In the genomic region with DNA sequence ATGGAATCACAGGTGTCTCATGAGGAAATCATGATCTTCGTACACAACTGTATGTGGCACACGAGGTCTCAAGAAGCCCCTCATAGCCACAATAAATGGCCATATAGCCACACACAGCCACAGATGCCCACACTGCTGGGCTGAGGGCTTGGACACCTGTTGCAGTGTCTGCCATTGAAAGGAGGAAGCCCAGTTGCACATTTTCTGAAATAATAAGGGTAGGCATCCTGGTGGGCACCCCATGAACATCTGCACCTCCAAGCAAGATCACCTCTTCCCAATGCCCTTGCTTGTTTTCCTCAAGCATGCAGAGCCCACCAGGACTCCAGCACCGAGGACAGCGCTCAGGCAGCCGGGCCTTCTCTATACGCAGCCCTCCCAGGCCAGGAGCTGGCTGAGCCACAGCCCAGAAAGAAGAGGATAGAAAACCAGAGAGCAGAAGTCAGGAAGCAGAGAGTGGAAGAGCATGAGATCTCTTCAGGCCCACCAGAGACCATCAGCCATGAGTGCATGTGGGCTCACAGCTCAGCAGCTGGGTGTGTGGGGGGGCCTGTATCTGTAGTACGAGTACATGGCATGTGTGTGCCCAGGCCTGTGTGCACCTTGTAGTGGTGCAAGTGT, we compare ENCODE assay signal across 8 cellular contexts. TPM values are rescaled to one million over a fixed set of nuclear protein-coding genes. Genes with fewer than 3 reads are reported as not detected.
A peak's percentile ranks its signal among the peaks of the same experiment; 100 is the strongest.
DNase-seq lines count a peak whose midpoint lies in the region; ATAC-seq, FAIRE-seq and TF ChIP-seq lines count a peak whose summit lies in the region.

No MANE protein-coding gene starts in this region.

- H3K4me1 Mint-ChIP-seq in naive B cell, result peaks cover 11 to 16% (median 12%) of the 10 kb centered on the region in 3 donors

- H3K4me1 ChIP-seq in effector memory CD4-positive, alpha-beta T cell (ENCODE audit: control insufficient read depth, insufficient read depth, low read length, poor library complexity, severe bottlenecking), result peaks cover 8% of the 10 kb centered on the region
- peaks cover 0 to 4% of the 10 kb centered on the region in 2 donors for H3K4me1 ChIP-seq in small intestine (ENCODE audit: control insufficient read depth in 2 of 2, insufficient read depth in 1 of 2, low read depth in 1 of 2, low read length in 1 of 2)

- no peaks in the 10 kb centered on the region for H3K36me3 Mint-ChIP-seq in naive B cell

- FAIRE-seq in small intestine (lab: Jason Lieb, UNC), result no peak

- peaks cover 0 to 2% (median 0%) of the 10 kb centered on the region in 7 donors for H3K9me3 Mint-ChIP-seq in naive B cell

- peak overlapping the region; percentile 72 for H3K4me3 ChIP-seq in effector memory CD4-positive, alpha-beta T cell (ENCODE audit: insufficient read depth, low read depth, low read length, poor library complexity, severe bottlenecking)
- H3K4me3 ChIP-seq in small intestine (ENCODE audit: low read depth in 1 of 2, low read length in 2 of 2), result no peak overlapping the region

- peak overlapping the region in 7 of 8 donors; percentile 56 to 84 (median 73) for H3K4me3 Mint-ChIP-seq in naive B cell

- H3K27me3 ChIP-seq in effector memory CD4-positive, alpha-beta T cell (replicated peaks; ENCODE audit: control insufficient read depth, insufficient read depth, low read length, poor library complexity, severe bottlenecking), result peaks cover 7% of the 10 kb centered on the region
- H3K27me3 ChIP-seq in small intestine (ENCODE audit: control insufficient read depth in 2 of 2, insufficient read depth in 2 of 2, low read length in 2 of 2), result peaks cover 0 to 5% of the 10 kb centered on the region in 2 donors

- no peak overlapping the region for H3K27ac Mint-ChIP-seq in naive B cell

- peaks cover 62 to 82% (median 79%) of the 10 kb centered on the region in 3 donors for H3K27me3 Mint-ChIP-seq in naive B cell

- DNase-seq in GM20000 (ENCODE audit: low spot score) (peak; percentile 41), naive B cell (no peak), small intestine (no peak), DMS79 (lab: John Stamatoyannopoulos, UW) (no peak), epidermal melanocyte (ENCODE audit: insufficient read length, low spot score) (no peak)
- DNase-seq in effector memory CD4-positive, alpha-beta T cell, result no peak

- H3K9me3 ChIP-seq in effector memory CD4-positive, alpha-beta T cell (ENCODE audit: control insufficient read depth, low read length), result no peaks in the 10 kb centered on the region
- no peaks in the 10 kb centered on the region for H3K9me3 ChIP-seq in small intestine (ENCODE audit: control insufficient read depth, low read depth)

- H3K36me3 ChIP-seq in effector memory CD4-positive, alpha-beta T cell (ENCODE audit: control insufficient read depth, insufficient read depth, low read length), result no peaks in the 10 kb centered on the region
- H3K36me3 ChIP-seq in small intestine (ENCODE audit: control insufficient read depth in 2 of 2, insufficient read depth in 2 of 2, low read length in 2 of 2), result no peaks in the 10 kb centered on the region

- WGBS in small intestine, 3 donors, result 45 to 79% (median 53%) methylated on average over 7 of the region's 7 CpGs

- peak; percentile 69 for ATAC-seq in SK-N-SH treated with all-trans-retinoic acid at 6 μM for 48 hours
- ATAC-seq in naive B cell (ENCODE audit: low read depth in 2 of 2), result no peak
- no peak for ATAC-seq in GM19455 (IDR thresholded peaks at IDR 0.05; ENCODE audit: unreplicated experiment)

- no peak for TF ChIP-seq CTCF in GM20000 (IDR thresholded peaks at IDR 0.05; ENCODE audit: extremely low read depth, missing control alignments)

- no peak overlapping the region for H3K27ac ChIP-seq in effector memory CD4-positive, alpha-beta T cell (ENCODE audit: insufficient read depth, low read length, poor library complexity, severe bottlenecking)
- no peak overlapping the region for H3K27ac ChIP-seq in small intestine (ENCODE audit: low read depth in 1 of 2, low read length in 1 of 2)

TF ChIP-seq in SK-N-SH treated with all-trans-retinoic acid at 6 μM for 48 hours, 23 proteins besides CTCF, POLR2A, EP300 and RAD21:
- TF ChIP-seq, protein P1, sequence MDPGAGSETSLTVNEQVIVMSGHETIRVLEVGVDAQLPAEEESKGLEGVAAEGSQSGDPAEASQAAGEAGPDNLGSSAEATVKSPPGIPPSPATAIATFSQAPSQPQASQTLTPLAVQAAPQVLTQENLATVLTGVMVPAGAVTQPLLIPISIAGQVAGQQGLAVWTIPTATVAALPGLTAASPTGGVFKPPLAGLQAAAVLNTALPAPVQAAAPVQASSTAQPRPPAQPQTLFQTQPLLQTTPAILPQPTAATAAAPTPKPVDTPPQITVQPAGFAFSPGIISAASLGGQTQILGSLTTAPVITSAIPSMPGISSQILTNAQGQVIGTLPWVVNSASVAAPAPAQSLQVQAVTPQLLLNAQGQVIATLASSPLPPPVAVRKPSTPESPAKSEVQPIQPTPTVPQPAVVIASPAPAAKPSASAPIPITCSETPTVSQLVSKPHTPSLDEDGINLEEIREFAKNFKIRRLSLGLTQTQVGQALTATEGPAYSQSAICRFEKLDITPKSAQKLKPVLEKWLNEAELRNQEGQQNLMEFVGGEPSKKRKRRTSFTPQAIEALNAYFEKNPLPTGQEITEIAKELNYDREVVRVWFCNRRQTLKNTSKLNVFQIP (CRISPR knock-in tag; IDR thresholded peaks at IDR 0.05; ENCODE audit: borderline replicate concordance, low read depth), result no peak
- TF ChIP-seq ZFP30 (CRISPR knock-in tag; IDR thresholded peaks at IDR 0.05) (no peak), ESRRG (CRISPR knock-in tag; IDR thresholded peaks at IDR 0.05) (no peak), CSDC2 (CRISPR knock-in tag; IDR thresholded peaks at IDR 0.05) (no peak), TCF4 (CRISPR knock-in tag; IDR thresholded peaks at IDR 0.05; ENCODE audit: borderline replicate concordance) (no peak), OSR1 (CRISPR knock-in tag; IDR thresholded peaks at IDR 0.05) (no peak), RARB (CRISPR knock-in tag; IDR thresholded peaks at IDR 0.05) (no peak)
TF ChIP-seq in SK-N-SH treated with all-trans-retinoic acid at 6 μM for 48 hours: peak in this region for 0.

RNA-seq across cellular contexts. Expression of a gene that starts 1.0 kb away (rescaled TPM):
- polyA plus RNA-seq in naive B cell (ENCODE audit: low read depth in 6 of 6), result under 1 TPM in 1 of 6 donors, not detected in 5; 0.16 TPM
- polyA plus RNA-seq in small intestine, result 1 to 10 TPM in 2 of 3 donors, under 1 TPM in 1; 0.89 to 4.9 (median 3.5) TPM

RNA-seq across cellular contexts. Expression of a gene that starts 48.0 kb away (rescaled TPM):
- polyA plus RNA-seq in naive B cell (ENCODE audit: low read depth in 6 of 6) (not detected), small intestine (not detected)
